In genomic region chr5:126368239-126368812, GRCh38 we compare ENCODE assay signal across 9 cellular contexts. TPM values are rescaled to one million over a fixed set of nuclear protein-coding genes. Genes with fewer than 3 reads are reported as not detected.
DNase-seq lines count a peak whose midpoint lies in the region; ATAC-seq and TF ChIP-seq lines count a peak whose summit lies in the region.
"Had no signal": no experiment of that assay in that cellular context is flagged by ENCODE, and none has a peak within 500 bp of the region (broad histone marks: within the 10 kb centered on the region; RNA-seq: fewer than 3 reads in every experiment).

No MANE protein-coding gene starts in this region.

- H3K36me3 ChIP-seq in sigmoid colon (no peaks in the 10 kb centered on the region), gastrocnemius medialis (no peaks in the 10 kb centered on the region)

- H3K4me3 Mint-ChIP-seq in activated CD8-positive, alpha-beta T cell treated with anti-CD3 and anti-CD28 coated beads, Interleukin-2, amount 10 ng/mL, durations not matched to agents 7 days and 5 days, result no peak overlapping the region
- H3K4me3 Mint-ChIP-seq: activated naive CD8-positive, alpha-beta T cell had no signal

- H3K4me1 Mint-ChIP-seq in activated CD8-positive, alpha-beta T cell treated with anti-CD3 and anti-CD28 coated beads, Interleukin-2, amount 10 ng/mL, durations not matched to agents 7 days and 5 days (ENCODE audit: low read depth), result peaks cover 2% of the 10 kb centered on the region

- no peak overlapping the region for H3K4me3 ChIP-seq in sigmoid colon
- H3K4me3 ChIP-seq in gastrocnemius medialis, result no peak overlapping the region

- H3K36me3 Mint-ChIP-seq in activated CD8-positive, alpha-beta T cell treated with anti-CD3 and anti-CD28 coated beads, Interleukin-2, amount 10 ng/mL, durations not matched to agents 7 days and 5 days (ENCODE audit: low read depth), result no peaks in the 10 kb centered on the region
- H3K36me3 Mint-ChIP-seq: activated naive CD8-positive, alpha-beta T cell had no signal

- in situ Hi-C loops in gastrocnemius medialis (cut with MboI; ENCODE audit: low sequenced_read_pairs in 4 of 4), result no loop called here

- TF ChIP-seq CTCF in sigmoid colon (IDR thresholded peaks at IDR 0.05), result no peak
- no peak for TF ChIP-seq CTCF in gastrocnemius medialis (IDR thresholded peaks at IDR 0.05 in 4 of 5, conservative IDR thresholded peaks at IDR 0.05 in 1 of 5)

- no peaks in the 10 kb centered on the region for H3K9me3 ChIP-seq in sigmoid colon
- no peaks in the 10 kb centered on the region for H3K9me3 ChIP-seq in gastrocnemius medialis

- no peaks in the 10 kb centered on the region for H3K9me3 Mint-ChIP-seq in activated CD8-positive, alpha-beta T cell treated with anti-CD3 and anti-CD28 coated beads, Interleukin-2, amount 10 ng/mL, durations not matched to agents 7 days and 5 days (ENCODE audit: insufficient read depth)

- intact Hi-C loops in sigmoid colon (cut with DNase I) (loop anchor here (5.0 kb wide), 1 partner anchor 54 kb away; the partner anchor contains the start of gene GRAMD2B), gastrocnemius medialis (cut with DNase I; ENCODE audit: low total_unique reads) (loop anchor here (10.0 kb wide), 1 partner anchor 46 kb away; no protein-coding TSS in a partner anchor)

- no peak overlapping the region for H3K27ac Mint-ChIP-seq in activated CD8-positive, alpha-beta T cell treated with anti-CD3 and anti-CD28 coated beads, Interleukin-2, amount 10 ng/mL, durations not matched to agents 7 days and 5 days
- H3K27ac Mint-ChIP-seq: activated naive CD8-positive, alpha-beta T cell had no signal

- POLR2A ChIA-PET in activated CD8-positive, alpha-beta T cell treated with anti-CD3 and anti-CD28 coated beads, Interleukin-2, amount 10 ng/mL, durations not matched to agents 7 days and 5 days (lab: Charles Lee), result interaction anchor here (0.7 kb wide), 1 partner anchor 132 kb away, joined by 3 read pairs; no protein-coding TSS in a partner anchor

- WGBS in sigmoid colon, 2 donors, result 14 to 57% methylated on average over 2 of the region's 2 CpGs

- DNase-seq in NCI-H2171 (lab: John Stamatoyannopoulos, UW), result peak; percentile 20
- peak; percentile 75 for DNase-seq in sigmoid colon
- no peak for DNase-seq in gastrocnemius medialis
- no peak for DNase-seq in activated CD8-positive, alpha-beta T cell treated with anti-CD3 and anti-CD28 coated beads, Interleukin-2, amount 10 ng/mL, durations not matched to agents 7 days and 5 days
- no peak for DNase-seq in NCI-H2081 treated with DMSO at 0.1 percent for 48 hours (lab: John Stamatoyannopoulos, UW)
- DNase-seq: NCI-H446 had no signal

- CTCF ChIA-PET in activated CD8-positive, alpha-beta T cell treated with anti-CD3 and anti-CD28 coated beads, Interleukin-2, amount 10 ng/mL, durations not matched to agents 7 days and 5 days (lab: Charles Lee), result interaction anchor here (3.7 kb wide), 1 partner anchor 132 kb away, joined by 9 read pairs; no protein-coding TSS in a partner anchor

- ATAC-seq in GM21723 (IDR thresholded peaks at IDR 0.05; ENCODE audit: unreplicated experiment) (peak; percentile 69), esophagus mucosa (peak; percentile 97), gastrocnemius medialis (no peak)
- ATAC-seq in activated CD8-positive, alpha-beta T cell treated with anti-CD3 and anti-CD28 coated beads, Interleukin-2, amount 10 ng/mL, durations not matched to agents 7 days and 5 days, result no peak

- H3K4me1 ChIP-seq in sigmoid colon (peaks cover 0 to 24% (median 21%) of the 10 kb centered on the region in 4 donors), gastrocnemius medialis (peaks cover 3 to 6% of the 10 kb centered on the region in 2 donors)

- TF ChIP-seq POLR2A in sigmoid colon (IDR thresholded peaks at IDR 0.05) (no peak), gastrocnemius medialis (IDR thresholded peaks at IDR 0.05) (no peak)

- H3K27ac ChIP-seq in sigmoid colon (peak overlapping the region in 3 of 4 donors; percentile 26 to 59 (median 52)), gastrocnemius medialis (no peak overlapping the region)

- H3K27me3 ChIP-seq in sigmoid colon, result no peaks in the 10 kb centered on the region
- H3K27me3 ChIP-seq in gastrocnemius medialis, result no peaks in the 10 kb centered on the region

- peaks cover 3% of the 10 kb centered on the region for H3K27me3 Mint-ChIP-seq in activated CD8-positive, alpha-beta T cell treated with anti-CD3 and anti-CD28 coated beads, Interleukin-2, amount 10 ng/mL, durations not matched to agents 7 days and 5 days (ENCODE audit: low read depth)
- H3K27me3 Mint-ChIP-seq: activated naive CD8-positive, alpha-beta T cell had no signal

- TF ChIP-seq EP300 in sigmoid colon (IDR thresholded peaks at IDR 0.05), result no peak

RNA-seq across cellular contexts. Expression of gene GRAMD2B, which starts 54.9 kb away (rescaled TPM):
- total RNA-seq in esophagus mucosa (8.5 TPM), sigmoid colon (10 to 100 TPM; 33.0 to 53.8 (median 46.5) TPM), gastrocnemius medialis (10 to 100 TPM in 1 of 4 donors, 1 to 10 TPM in 3; 4.6 to 10.4 (median 8.9) TPM)
- 10 to 100 TPM; 26.1 to 44.4 (median 27.0) TPM for polyA plus RNA-seq in sigmoid colon
- total RNA-seq in activated CD8-positive, alpha-beta T cell treated with anti-CD3 and anti-CD28 coated beads, Interleukin-2, amount 10 ng/mL, durations not matched to agents 7 days and 5 days, result 1 to 10 TPM; 3.3 to 6.5 TPM

Comparison
In these comparisons a context has a peak if more than half of its experiments do, and no peak if none do; other contexts are left out.
1. ATAC-seq: peak in GM21723 (single experiment) and esophagus mucosa (single experiment); none in gastrocnemius medialis (0 of 2) and activated CD8-positive, alpha-beta T cell treated with anti-CD3 and anti-CD28 coated beads, Interleukin-2, amount 10 ng/mL, durations not matched to agents 7 days and 5 days (single experiment).
2. DNase-seq: peak in NCI-H2171 (single experiment) and sigmoid colon (single experiment); none in gastrocnemius medialis (0 of 2), activated CD8-positive, alpha-beta T cell treated with anti-CD3 and anti-CD28 coated beads, Interleukin-2, amount 10 ng/mL, durations not matched to agents 7 days and 5 days (single experiment) and NCI-H2081 treated with DMSO at 0.1 percent for 48 hours (single experiment).
3. H3K27ac ChIP-seq: peak in sigmoid colon (3 of 4); none in gastrocnemius medialis (0 of 4).